21 cellular contexts compared by ENCODE assay signal in genomic region chr3:131762981-131763380, GRCh38.
"Had no signal": no experiment of that assay in that cellular context is flagged by ENCODE, and none has a peak within 500 bp of the region (broad histone marks: within the 10 kb centered on the region; RNA-seq: fewer than 3 reads in every experiment).

No MANE protein-coding gene starts in this region.

- H3K4me1 ChIP-seq: heart left ventricle, sigmoid colon, testis, vagina had no signal

- H3K9me3 ChIP-seq: heart left ventricle, sigmoid colon, testis, vagina had no signal

- H3K4me3 ChIP-seq: heart left ventricle, sigmoid colon, testis, vagina had no signal

- ATAC-seq: activated T-cell treated with anti-CD3 and anti-CD28 coated beads, Interleukin-2, amount 50 U/mL, for 4 hours; heart left ventricle; left ventricle myocardium superior; natural killer cell had no signal

- DNase-seq: activated CD4-positive, alpha-beta T cell treated with anti-CD3 and anti-CD28 coated beads, Interleukin-2, amount 50 U/mL, for 4 hours; activated CD8-positive, alpha-beta memory T cell treated with anti-CD3 and anti-CD28 coated beads, Interleukin-2, amount 50 U/mL, for 48 hours; activated naive CD4-positive, alpha-beta T cell treated with Interleukin-2 at 50 U/mL for 16 hours; activated naive CD8-positive, alpha-beta T cell treated with anti-CD3 and anti-CD28 coated beads, Interleukin-2, amount 10 ng/mL, durations not matched to agents 7 days and 5 days; activated T-cell treated with anti-CD3 and anti-CD28 coated beads, Interleukin-2, amount 50 U/mL, for 4 hours; cerebellar nuclear complex; cortex of kidney; erythroblast; heart left ventricle; left ventricle myocardium superior; mammary epithelial cell; natural killer cell; retina; sigmoid colon; stimulated activated CD4-positive, alpha-beta T cell treated with anti-CD3 and anti-CD28 coated beads, Interleukin-4, amount 100 ng/mL, for 1 hour; stimulated activated naive CD4-positive, alpha-beta T cell; testis; trophoblast cell had no signal

- FAIRE-seq: islet of Langerhans, TTC549 had no signal

- H3K27me3 ChIP-seq: heart left ventricle, sigmoid colon, testis, vagina had no signal

- H3K36me3 ChIP-seq: heart left ventricle, sigmoid colon, vagina had no signal

- H3K27ac ChIP-seq: heart left ventricle, sigmoid colon, testis, vagina had no signal
